8 cellular contexts compared by ENCODE assay signal in the genomic region with DNA sequence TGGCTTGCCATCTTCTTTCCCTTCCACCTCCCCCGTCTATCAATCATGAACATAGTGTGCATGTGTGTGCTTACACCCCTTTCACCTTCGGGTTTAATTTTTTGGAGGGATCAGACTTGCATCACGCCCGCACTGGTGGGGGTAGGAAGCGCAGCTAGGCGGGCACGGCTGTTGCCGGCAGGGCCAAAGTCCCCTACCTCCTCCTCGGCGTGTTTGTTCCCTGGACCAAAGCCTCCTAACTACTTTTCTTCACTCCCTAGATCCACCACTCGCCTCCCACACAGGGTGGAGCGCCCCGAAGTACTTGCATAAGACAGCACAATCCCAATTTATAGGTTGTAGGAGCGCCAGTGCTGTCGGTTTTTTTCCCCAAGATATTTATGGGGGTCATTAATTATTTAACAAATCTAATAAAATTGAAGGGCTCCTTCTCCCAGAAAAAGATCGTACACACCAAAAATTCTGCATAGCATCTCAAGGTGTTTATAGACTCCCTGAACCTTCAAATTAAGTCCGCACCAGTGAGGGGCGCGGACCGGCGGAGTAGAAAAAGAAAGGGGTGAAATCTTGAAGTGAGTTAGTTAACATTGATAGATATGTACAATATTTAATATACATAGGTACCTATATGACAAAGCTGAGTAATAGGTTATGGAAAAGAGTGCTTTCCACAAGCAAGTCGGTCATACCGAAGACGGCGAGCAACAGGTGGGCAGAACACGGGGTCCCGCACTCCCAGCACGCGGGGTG. TPM values are rescaled to one million over a fixed set of nuclear protein-coding genes. Genes with fewer than 3 reads are reported as not detected.
A peak's percentile ranks its signal among the peaks of the same experiment; 100 is the strongest.
DNase-seq lines count a peak whose midpoint lies in the region; ATAC-seq and TF ChIP-seq lines count a peak whose summit lies in the region.

No MANE protein-coding gene starts in this region.

- CTCF ChIA-PET in activated CD4-positive, alpha-beta memory T cell treated with anti-CD3 and anti-CD28 coated beads, Interleukin-2, amount 10 ng/mL, durations not matched to agents 7 days and 5 days (lab: Charles Lee) = no interaction called here

- 3 to 5% methylated on average over 29 of the region's 29 CpGs for WGBS in sigmoid colon, 2 donors

- H3K36me3 ChIP-seq in right atrium auricular region (no peaks in the 10 kb centered on the region), sigmoid colon (no peaks in the 10 kb centered on the region)

- H3K27me3 ChIP-seq in right atrium auricular region = no peaks in the 10 kb centered on the region
- peaks cover 7 to 43% (median 20%) of the 10 kb centered on the region in 3 donors for H3K27me3 ChIP-seq in sigmoid colon

- peaks cover 0 to 21% of the 10 kb centered on the region in 2 donors for H3K4me1 ChIP-seq in right atrium auricular region
- peaks cover 0 to 19% (median 14%) of the 10 kb centered on the region in 4 donors for H3K4me1 ChIP-seq in sigmoid colon

- H3K27ac Mint-ChIP-seq in activated CD4-positive, alpha-beta T cell treated with anti-CD3 and anti-CD28 coated beads, Interleukin-2, amount 10 ng/mL, durations not matched to agents 24 days and 14 days = no peak overlapping the region
- no peak overlapping the region for H3K27ac Mint-ChIP-seq in activated CD4-positive, alpha-beta memory T cell treated with anti-CD3 and anti-CD28 coated beads, Interleukin-2, amount 10 ng/mL, durations not matched to agents 7 days and 5 days

- no peak for ATAC-seq in HG02870 (IDR thresholded peaks at IDR 0.05; ENCODE audit: unreplicated experiment)

- POLR2A ChIA-PET in activated CD4-positive, alpha-beta memory T cell treated with anti-CD3 and anti-CD28 coated beads, Interleukin-2, amount 10 ng/mL, durations not matched to agents 7 days and 5 days (lab: Charles Lee) = no interaction called here

- H3K27me3 Mint-ChIP-seq in activated CD4-positive, alpha-beta T cell treated with anti-CD3 and anti-CD28 coated beads, Interleukin-2, amount 10 ng/mL, durations not matched to agents 24 days and 14 days = peaks cover 48% of the 10 kb centered on the region
- H3K27me3 Mint-ChIP-seq in activated CD4-positive, alpha-beta memory T cell treated with anti-CD3 and anti-CD28 coated beads, Interleukin-2, amount 10 ng/mL, durations not matched to agents 7 days and 5 days = peaks cover 33% of the 10 kb centered on the region

- no peak for TF ChIP-seq EP300 in sigmoid colon (IDR thresholded peaks at IDR 0.05)

- H3K9me3 ChIP-seq in right atrium auricular region (no peaks in the 10 kb centered on the region), sigmoid colon (no peaks in the 10 kb centered on the region)

- H3K27ac ChIP-seq in right atrium auricular region (peak overlapping the region; percentile 76 to 78), sigmoid colon (peak overlapping the region in 2 of 4 donors; percentile 37 to 53)

- peak overlapping the region; percentile 64 for H3K4me3 Mint-ChIP-seq in activated CD4-positive, alpha-beta T cell treated with anti-CD3 and anti-CD28 coated beads, Interleukin-2, amount 10 ng/mL, durations not matched to agents 24 days and 14 days
- H3K4me3 Mint-ChIP-seq in activated CD4-positive, alpha-beta memory T cell treated with anti-CD3 and anti-CD28 coated beads, Interleukin-2, amount 10 ng/mL, durations not matched to agents 7 days and 5 days = peak overlapping the region; percentile 32

- no peak for DNase-seq in activated CD4-positive, alpha-beta T cell treated with anti-CD3 and anti-CD28 coated beads, Interleukin-2, amount 10 ng/mL, durations not matched to agents 24 days and 14 days
- DNase-seq in activated CD4-positive, alpha-beta T cell treated with anti-CD3 and anti-CD28 coated beads for 4 hours = no peak
- no peak for DNase-seq in activated CD4-positive, alpha-beta memory T cell treated with anti-CD3 and anti-CD28 coated beads, Interleukin-2, amount 10 ng/mL, durations not matched to agents 7 days and 5 days
- DNase-seq in right atrium auricular region (ENCODE audit: low spot score) = no peak
- no peak for DNase-seq in sigmoid colon
- DNase-seq in NCI-H226 = no peak
- DNase-seq in NCI-H1694 (lab: John Stamatoyannopoulos, UW) = no peak

- H3K36me3 Mint-ChIP-seq in activated CD4-positive, alpha-beta T cell treated with anti-CD3 and anti-CD28 coated beads, Interleukin-2, amount 10 ng/mL, durations not matched to agents 24 days and 14 days (ENCODE audit: low read depth) = no peaks in the 10 kb centered on the region
- no peaks in the 10 kb centered on the region for H3K36me3 Mint-ChIP-seq in activated CD4-positive, alpha-beta memory T cell treated with anti-CD3 and anti-CD28 coated beads, Interleukin-2, amount 10 ng/mL, durations not matched to agents 7 days and 5 days (ENCODE audit: low read depth)

- TF ChIP-seq CTCF in right atrium auricular region (IDR thresholded peaks at IDR 0.05) (peak in 1 of 2 donors; percentile 38), sigmoid colon (IDR thresholded peaks at IDR 0.05) (peak in 1 of 4 experiments; percentile 21)

- TF ChIP-seq POLR2A in sigmoid colon (IDR thresholded peaks at IDR 0.05) = no peak

- H3K4me3 ChIP-seq in right atrium auricular region (peak overlapping the region; percentile 72 to 85), sigmoid colon (peak overlapping the region; percentile 32 to 61 (median 56))

- intact Hi-C loops in activated CD4-positive, alpha-beta T cell treated with anti-CD3 and anti-CD28 coated beads, Interleukin-2, amount 10 ng/mL, durations not matched to agents 24 days and 14 days (cut with micrococcal nuclease) = no loop called here
- intact Hi-C loops in sigmoid colon (cut with DNase I) = no loop called here

- H3K4me1 Mint-ChIP-seq in activated CD4-positive, alpha-beta T cell treated with anti-CD3 and anti-CD28 coated beads, Interleukin-2, amount 10 ng/mL, durations not matched to agents 24 days and 14 days = peaks cover 6% of the 10 kb centered on the region
- H3K4me1 Mint-ChIP-seq in activated CD4-positive, alpha-beta memory T cell treated with anti-CD3 and anti-CD28 coated beads, Interleukin-2, amount 10 ng/mL, durations not matched to agents 7 days and 5 days = peaks cover 7% of the 10 kb centered on the region

- H3K9me3 Mint-ChIP-seq in activated CD4-positive, alpha-beta T cell treated with anti-CD3 and anti-CD28 coated beads, Interleukin-2, amount 10 ng/mL, durations not matched to agents 24 days and 14 days = no peaks in the 10 kb centered on the region
- H3K9me3 Mint-ChIP-seq in activated CD4-positive, alpha-beta memory T cell treated with anti-CD3 and anti-CD28 coated beads, Interleukin-2, amount 10 ng/mL, durations not matched to agents 7 days and 5 days = no peaks in the 10 kb centered on the region

RNA-seq across cellular contexts. Expression of gene PKP2, which starts 0.7 kb away (rescaled TPM):
- total RNA-seq in activated CD4-positive, alpha-beta T cell treated with anti-CD3 and anti-CD28 coated beads, Interleukin-2, amount 10 ng/mL, durations not matched to agents 24 days and 14 days = not detected in 2 replicates
- total RNA-seq in activated CD4-positive, alpha-beta memory T cell treated with anti-CD3 and anti-CD28 coated beads, Interleukin-2, amount 10 ng/mL, durations not matched to agents 7 days and 5 days = not detected
- total RNA-seq in right atrium auricular region = 100 to 1,000 TPM; 195 to 271 TPM
- 1 to 10 TPM in 3 of 4 donors, under 1 TPM in 1; 0.71 to 4.2 (median 1.3) TPM for total RNA-seq in sigmoid colon
- polyA plus RNA-seq in sigmoid colon = 10 to 100 TPM; 39.6 to 45.2 (median 42.1) TPM

Comparison
In these comparisons a context has a peak if more than half of its experiments do, and no peak if none do; other contexts are left out.
1. RNA of gene PKP2, which starts 0.7 kb away (total RNA-seq): 195 to 271 TPM in right atrium auricular region; 0.71 to 4.2 TPM in sigmoid colon, not detected in activated CD4-positive, alpha-beta memory T cell treated with anti-CD3 and anti-CD28 coated beads, Interleukin-2, amount 10 ng/mL, durations not matched to agents 7 days and 5 days and not detected in activated CD4-positive, alpha-beta T cell treated with anti-CD3 and anti-CD28 coated beads, Interleukin-2, amount 10 ng/mL, durations not matched to agents 24 days and 14 days; every median in the first group is over 10 times any median in the second.